In the genomic region with DNA sequence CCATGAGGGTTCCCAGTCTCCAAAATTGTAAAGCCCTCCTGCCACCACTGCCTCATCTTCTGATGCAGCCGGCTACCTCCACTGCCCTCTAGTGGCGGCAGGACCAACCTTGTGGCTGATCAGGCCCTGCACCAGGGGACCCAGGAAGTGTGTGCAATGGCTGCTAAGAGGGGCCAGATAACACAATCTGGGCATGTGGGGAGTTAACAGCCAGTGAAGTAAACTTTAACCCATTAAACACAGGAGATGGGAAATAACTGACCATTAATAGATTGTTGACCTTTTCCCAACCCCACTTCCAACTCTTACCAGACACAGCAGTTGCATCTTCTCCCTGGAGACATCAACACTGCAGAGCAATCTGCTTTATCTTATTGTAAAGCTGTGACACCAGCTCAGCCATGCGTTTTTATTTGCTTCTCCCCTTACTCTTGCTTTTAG, we compare ENCODE assay signal across 8 cellular contexts.
DNase-seq lines count a peak whose midpoint lies in the region; ATAC-seq and TF ChIP-seq lines count a peak whose summit lies in the region.

No MANE protein-coding gene starts in this region.

- no peaks in the 10 kb centered on the region for H3K9me3 ChIP-seq in SJSA1 (replicated peaks)

- peak; percentile 95 for ATAC-seq in GM21528 (IDR thresholded peaks at IDR 0.05; ENCODE audit: low FRiP score, unreplicated experiment)

- DNase-seq in GM06990 (ENCODE audit: extremely low read depth, insufficient read length) (peak; percentile 25), HT-29 (ENCODE audit: low spot score) (peak; percentile 59), SJSA1 (ENCODE audit: low read depth in 1 of 2, low spot score in 2 of 2) (peak; percentile 14 to 56), iPS-NIHi7 (ENCODE audit: extremely low spot score) (peak; percentile 93), NOMO-1 treated with DMSO at 0.1 percent for 48 hours (lab: John Stamatoyannopoulos, UW; ENCODE audit: unreplicated experiment) (no peak)
- peak; percentile 63 for DNase-seq in activated naive CD8-positive, alpha-beta T cell treated with anti-CD3 and anti-CD28 coated beads for 36 hours
- DNase-seq in stimulated activated CD4-positive, alpha-beta T cell treated with anti-CD3 and anti-CD28 coated beads, Interleukin-4, amount 100 ng/mL, for 48 hours (ENCODE audit: low read depth in 2 of 2): peak; percentile 52 to 68

- H3K27me3 Mint-ChIP-seq in activated naive CD8-positive, alpha-beta T cell treated with anti-CD3 and anti-CD28 coated beads for 36 hours: peaks cover 4% of the 10 kb centered on the region

- H3K27ac Mint-ChIP-seq in activated naive CD8-positive, alpha-beta T cell treated with anti-CD3 and anti-CD28 coated beads for 36 hours: no peak overlapping the region

- peaks cover 2% of the 10 kb centered on the region for H3K9me3 Mint-ChIP-seq in activated naive CD8-positive, alpha-beta T cell treated with anti-CD3 and anti-CD28 coated beads for 36 hours

- no peak overlapping the region for H3K4me3 Mint-ChIP-seq in activated naive CD8-positive, alpha-beta T cell treated with anti-CD3 and anti-CD28 coated beads for 36 hours

- H3K27me3 ChIP-seq in GM06990 (replicated peaks; ENCODE audit: control insufficient read depth, insufficient read depth, low read length): no peaks in the 10 kb centered on the region
- H3K27me3 ChIP-seq in SJSA1 (replicated peaks): no peaks in the 10 kb centered on the region

- no peaks in the 10 kb centered on the region for H3K36me3 Mint-ChIP-seq in activated naive CD8-positive, alpha-beta T cell treated with anti-CD3 and anti-CD28 coated beads for 36 hours

- H3K4me3 ChIP-seq in GM06990 (replicated peaks; ENCODE audit: low read depth, low read length) (no peak overlapping the region), SJSA1 (no peak overlapping the region)

- no peaks in the 10 kb centered on the region for H3K4me1 Mint-ChIP-seq in activated naive CD8-positive, alpha-beta T cell treated with anti-CD3 and anti-CD28 coated beads for 36 hours

- H3K27ac ChIP-seq in SJSA1: no peak overlapping the region

- H3K36me3 ChIP-seq in GM06990 (ENCODE audit: control insufficient read depth, insufficient read depth, low read length): no peaks in the 10 kb centered on the region
- H3K36me3 ChIP-seq in SJSA1: no peaks in the 10 kb centered on the region

- TF ChIP-seq CTCF in GM06990 (IDR thresholded peaks at IDR 0.05; ENCODE audit: insufficient read depth, low read length, poor library complexity, severe bottlenecking): peak; percentile 92

- no peaks in the 10 kb centered on the region for H3K4me1 ChIP-seq in SJSA1 (replicated peaks)
